In genomic region chr6:66558189-66558588, GRCh38 we compare ENCODE assay signal across 12 cellular contexts.
DNase-seq lines count a peak whose midpoint lies in the region; ATAC-seq and TF ChIP-seq lines count a peak whose summit lies in the region.
"Had no signal": no experiment of that assay in that cellular context is flagged by ENCODE, and none has a peak within 500 bp of the region (broad histone marks: within the 10 kb centered on the region; RNA-seq: fewer than 3 reads in every experiment).

No MANE protein-coding gene starts in this region.

- H3K36me3 Mint-ChIP-seq in H9 (ENCODE audit: insufficient read depth in 1 of 3, low read depth in 3 of 3): peaks cover 4 to 39% (median 13%) of the 10 kb centered on the region in 3 experiments

- H3K4me1 ChIP-seq in H9 (ENCODE audit: insufficient read depth, low read length): no peaks in the 10 kb centered on the region
- H3K4me1 ChIP-seq in thyroid gland: no peaks in the 10 kb centered on the region
- H3K4me1 ChIP-seq in vagina: no peaks in the 10 kb centered on the region
- H3K4me1 ChIP-seq in ovary (ENCODE audit: insufficient read depth): no peaks in the 10 kb centered on the region

- H3K9me3 Mint-ChIP-seq in H9: peaks cover 24 to 32% of the 10 kb centered on the region in 2 experiments

- H3K4me3 ChIP-seq in NB4 (ENCODE audit: low read depth, low read length): no peak overlapping the region
- no peak overlapping the region for H3K4me3 ChIP-seq in thyroid gland (replicated peaks in 1 of 3)
- H3K4me3 ChIP-seq in vagina: no peak overlapping the region
- no peak overlapping the region for H3K4me3 ChIP-seq in ovary
- H3K4me3 ChIP-seq: mucosa of descending colon had no signal

- H3K14ac ChIP-seq in H9 (ENCODE audit: insufficient read depth, low read length): no peak overlapping the region

- H2AK5ac ChIP-seq in H9 (ENCODE audit: insufficient read length, low read length): no peak overlapping the region

- no peak overlapping the region for H3K18ac ChIP-seq in H9 (ENCODE audit: insufficient read length, low read depth, low read length)

- H3T11ph ChIP-seq in H9 (ENCODE audit: low read length): no peak overlapping the region

- H3K27ac Mint-ChIP-seq in H9: peak overlapping the region in 1 of 3 experiments; percentile 49; a peak in 1 of 7 replicates

- no peak overlapping the region for H2BK5ac ChIP-seq in H9 (ENCODE audit: insufficient read length, low read length)

- H3K23ac ChIP-seq in H9 (ENCODE audit: insufficient read length, low read depth, low read length): no peak overlapping the region

- H2BK20ac ChIP-seq in H9 (ENCODE audit: low read depth, low read length, poor library complexity, severe bottlenecking): no peak overlapping the region

- peak; percentile 51 for TF ChIP-seq CTCF in H9 (conservative IDR thresholded peaks at IDR 0.05)
- TF ChIP-seq CTCF in NB4 (IDR thresholded peaks at IDR 0.05; ENCODE audit: low read depth, low read length): peak; percentile 38
- no peak for TF ChIP-seq CTCF in thyroid gland (IDR thresholded peaks at IDR 0.05)
- TF ChIP-seq CTCF in vagina (IDR thresholded peaks at IDR 0.05): no peak
- TF ChIP-seq CTCF in ovary (IDR thresholded peaks at IDR 0.05): no peak

- no peaks in the 10 kb centered on the region for H4K20me1 ChIP-seq in H9 (ENCODE audit: control insufficient read depth, insufficient read depth, insufficient read length)

- H3K4me2 ChIP-seq in H9 (ENCODE audit: insufficient read depth, insufficient read length, low read length): no peak overlapping the region

- H4K8ac ChIP-seq in H9 (replicated peaks; ENCODE audit: insufficient read length, low read depth, low read length): no peak overlapping the region

- no peak for TF ChIP-seq POLR2A in NB4 (IDR thresholded peaks at IDR 0.05; ENCODE audit: extremely low read depth, insufficient read length)
- no peak for TF ChIP-seq POLR2A in thyroid gland (IDR thresholded peaks at IDR 0.05)
- TF ChIP-seq POLR2A in vagina (IDR thresholded peaks at IDR 0.05): no peak
- TF ChIP-seq POLR2A in ovary (IDR thresholded peaks at IDR 0.05): no peak

- no peaks in the 10 kb centered on the region for H3K79me2 ChIP-seq in H9 (ENCODE audit: insufficient read depth, low read length)

- H3K27me3 Mint-ChIP-seq in H9 (ENCODE audit: low read depth): no peaks in the 10 kb centered on the region

- peak; percentile 15 for DNase-seq in DMS53 treated with DMSO at 0.1 percent for 48 hours (lab: John Stamatoyannopoulos, UW; ENCODE audit: unreplicated experiment)
- peak; percentile 30 for DNase-seq in H9
- DNase-seq in NB4 (ENCODE audit: low read depth): peak; percentile 44
- peak; percentile 3 for DNase-seq in iPS-NIHi7 (ENCODE audit: extremely low spot score)
- no peak for DNase-seq in thyroid gland
- no peak for DNase-seq in vagina (ENCODE audit: extremely low spot score in 2 of 2)
- no peak for DNase-seq in ovary
- DNase-seq: activated T-cell treated with anti-CD3 and anti-CD28 coated beads, Interleukin-2, amount 50 U/mL, for 1 hour; erythroblast; mucosa of descending colon; NCI-H1048 had no signal

- H2BK15ac ChIP-seq in H9 (ENCODE audit: low read depth, low read length): no peak overlapping the region

- H3K9ac ChIP-seq in H9 (ENCODE audit: extremely low read depth, insufficient read length, low read length): no peak overlapping the region

- ATAC-seq in GM19351 (IDR thresholded peaks at IDR 0.05; ENCODE audit: unreplicated experiment): no peak
- ATAC-seq: mucosa of descending colon had no signal

- peaks cover 2 to 5% of the 10 kb centered on the region in 2 experiments for H3K4me1 Mint-ChIP-seq in H9

- H4K5ac ChIP-seq in H9 (ENCODE audit: insufficient read length, low read depth, low read length): no peak overlapping the region

- no peaks in the 10 kb centered on the region for H3K79me1 ChIP-seq in H9 (ENCODE audit: insufficient read depth, low read depth, low read length, poor library complexity, severe bottlenecking)

- H2AFZ ChIP-seq in H9 (ENCODE audit: low read length): no peak overlapping the region

- H3K23me2 ChIP-seq in H9 (ENCODE audit: insufficient read length, low read depth, low read length, poor library complexity, severe bottlenecking): no peaks in the 10 kb centered on the region

- no peak overlapping the region for H3K4ac ChIP-seq in H9 (ENCODE audit: low read depth, low read length)

- no peak for TF ChIP-seq EP300 in ovary (IDR thresholded peaks at IDR 0.05)

- no peak overlapping the region for H3K27ac ChIP-seq in H9 (ENCODE audit: insufficient read length, low read depth, low read length)
- H3K27ac ChIP-seq in thyroid gland: no peak overlapping the region
- no peak overlapping the region for H3K27ac ChIP-seq in vagina
- no peak overlapping the region for H3K27ac ChIP-seq in ovary

- no peak overlapping the region for H3K4me3 Mint-ChIP-seq in H9

- no peak overlapping the region for H4K91ac ChIP-seq in H9 (ENCODE audit: insufficient read length, low read depth, low read length)

- H3K27me3 ChIP-seq in H9 (ENCODE audit: insufficient read depth, low read length) (no peaks in the 10 kb centered on the region), thyroid gland (no peaks in the 10 kb centered on the region), vagina (no peaks in the 10 kb centered on the region), ovary (no peaks in the 10 kb centered on the region)

- H3K56ac ChIP-seq in H9 (ENCODE audit: insufficient read length, low read depth, low read length): no peak overlapping the region

- H3K36me3 ChIP-seq in thyroid gland: no peaks in the 10 kb centered on the region
- H3K36me3 ChIP-seq in vagina: no peaks in the 10 kb centered on the region
- H3K36me3 ChIP-seq in ovary: no peaks in the 10 kb centered on the region

- H2BK12ac ChIP-seq in H9 (ENCODE audit: insufficient read length, low read depth, low read length): no peak overlapping the region

- intact Hi-C loops in thyroid gland (cut with DNase I): no loop called here
- intact Hi-C loops in vagina (cut with DNase I): no loop called here
- intact Hi-C loops in ovary (cut with DNase I): no loop called here

- no peaks in the 10 kb centered on the region for H3K9me3 ChIP-seq in H9 (ENCODE audit: control insufficient read depth, low read depth, low read length)
- H3K9me3 ChIP-seq in thyroid gland: no peaks in the 10 kb centered on the region
- H3K9me3 ChIP-seq in vagina: no peaks in the 10 kb centered on the region
- H3K9me3 ChIP-seq in ovary: no peaks in the 10 kb centered on the region

- no peak overlapping the region for H2BK120ac ChIP-seq in H9 (ENCODE audit: low read depth, low read length, poor library complexity, severe bottlenecking)

Comparison
In these comparisons a context has a peak if more than half of its experiments do, and no peak if none do; other contexts are left out.
1. DNase-seq: peak in DMS53 treated with DMSO at 0.1 percent for 48 hours (single experiment), H9 (single experiment), NB4 (single experiment) and iPS-NIHi7 (single experiment); none in thyroid gland (0 of 2), vagina (0 of 2) and ovary (0 of 5).
2. CTCF ChIP-seq: peak in H9 (single experiment) and NB4 (single experiment); none in thyroid gland (0 of 6), vagina (0 of 3) and ovary (0 of 3).